Comparison of ENCODE assay signal across 8 cellular contexts in the genomic region with DNA sequence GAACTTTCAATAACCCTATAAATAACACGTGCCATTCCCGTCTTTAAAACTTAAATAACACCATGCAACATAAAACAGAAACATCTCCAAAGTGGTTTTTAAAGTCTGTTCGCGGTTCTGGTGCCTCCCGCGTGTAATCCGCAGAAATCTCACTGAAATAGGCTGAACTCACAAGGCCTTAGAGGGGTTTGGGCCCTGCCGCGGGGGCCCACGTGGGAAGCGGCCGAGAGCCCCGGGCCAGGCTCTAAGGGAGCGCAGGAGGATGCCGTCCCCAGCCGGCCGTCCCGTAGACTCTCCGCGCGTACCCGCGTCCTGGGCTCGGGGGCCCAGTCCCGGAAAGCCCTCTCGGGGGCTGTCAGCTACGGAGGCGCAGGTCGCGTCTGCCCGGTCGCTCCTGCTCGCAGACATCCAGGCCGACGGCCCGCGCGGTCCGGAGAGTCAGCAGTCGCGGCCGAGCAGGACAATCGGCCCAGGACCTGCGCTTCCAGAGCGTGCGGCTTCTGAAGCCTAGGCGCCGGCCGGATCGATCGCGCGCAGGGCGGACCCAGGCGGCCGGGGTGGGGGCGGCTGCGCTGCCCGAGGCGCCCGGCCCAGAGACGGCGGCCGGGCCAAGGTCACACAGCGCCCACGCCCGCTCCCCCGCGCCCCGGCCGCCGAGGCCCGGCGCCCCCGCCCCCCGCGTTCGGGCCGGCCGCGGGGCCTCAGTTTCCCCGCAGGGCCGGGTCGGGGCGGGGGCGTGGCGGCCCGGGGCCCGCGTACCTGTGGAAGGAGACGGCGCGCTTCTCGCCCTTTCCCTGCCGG. TPM values are rescaled to one million over a fixed set of nuclear protein-coding genes. Genes with fewer than 3 reads are reported as not detected.
A peak's percentile ranks its signal among the peaks of the same experiment; 100 is the strongest.
DNase-seq lines count a peak whose midpoint lies in the region; ATAC-seq, FAIRE-seq and TF ChIP-seq lines count a peak whose summit lies in the region.

No MANE protein-coding gene starts in this region.

- WGBS in smooth muscle cell (ENCODE audit: low lambda C conversion rate), result 2% methylated on average over 51 of the region's 95 CpGs

- no peaks in the 10 kb centered on the region for H3K27me3 Mint-ChIP-seq in astrocyte (ENCODE audit: low read depth, unreplicated experiment)

- FAIRE-seq in astrocyte (lab: Jason Lieb, UNC), result no peak

- H3K27me3 ChIP-seq in Panc1 (ENCODE audit: control insufficient read depth, insufficient read depth, low read length) (no peaks in the 10 kb centered on the region), astrocyte (ENCODE audit: insufficient read depth, low read length) (no peaks in the 10 kb centered on the region), iPS-18a (ENCODE audit: control insufficient read depth, insufficient read depth, low read length) (no peaks in the 10 kb centered on the region), smooth muscle cell (ENCODE audit: low read depth) (no peaks in the 10 kb centered on the region)

- peaks cover 74% of the 10 kb centered on the region for H4K20me1 ChIP-seq in astrocyte (ENCODE audit: insufficient read depth, low read length)
- H4K20me1 ChIP-seq in smooth muscle cell (ENCODE audit: low read depth), result peaks cover 71% of the 10 kb centered on the region

- H3F3A ChIP-seq in smooth muscle cell (ENCODE audit: low read depth), result peaks cover 4% of the 10 kb centered on the region

- peak overlapping the region; percentile 90 for H3K4me3 Mint-ChIP-seq in astrocyte (ENCODE audit: unreplicated experiment)

- TF ChIP-seq CTCF in Panc1 (IDR thresholded peaks at IDR 0.05) (no peak), astrocyte (IDR thresholded peaks at IDR 0.05; ENCODE audit: insufficient read depth, low read depth, low read length) (no peak), smooth muscle cell (IDR thresholded peaks at IDR 0.05; ENCODE audit: borderline replicate concordance, insufficient read depth, poor library complexity, severe bottlenecking) (no peak)

- H3K9ac ChIP-seq in astrocyte (ENCODE audit: low read length), result peak overlapping the region; percentile 96
- peak overlapping the region; percentile 50 for H3K9ac ChIP-seq in iPS-18a (ENCODE audit: low read length)
- peak overlapping the region; percentile 76 for H3K9ac ChIP-seq in smooth muscle cell (ENCODE audit: low read depth)

- H2AFZ ChIP-seq in astrocyte (ENCODE audit: low read depth, low read length) (peak overlapping the region; percentile 77), smooth muscle cell (ENCODE audit: low read depth) (peak overlapping the region; percentile 41)

- H3K4me2 ChIP-seq in astrocyte (ENCODE audit: low read length), result peak overlapping the region; percentile 87
- peak overlapping the region; percentile 86 for H3K4me2 ChIP-seq in smooth muscle cell

- H3K27ac ChIP-seq in Panc1 (ENCODE audit: low read length) (peak overlapping the region; percentile 92), astrocyte (ENCODE audit: low read depth, low read length) (peak overlapping the region; percentile 60), iPS-18a (ENCODE audit: low read length) (no peak overlapping the region), smooth muscle cell (ENCODE audit: low read depth) (peak overlapping the region; percentile 47)

- ATAC-seq in GM18520 (IDR thresholded peaks at IDR 0.05; ENCODE audit: unreplicated experiment), result peak; percentile 17
- peak; percentile 27 for ATAC-seq in HG02981 (IDR thresholded peaks at IDR 0.05; ENCODE audit: unreplicated experiment)
- ATAC-seq in Panc1, result peak; percentile 66

- H3K36me3 ChIP-seq in Panc1 (ENCODE audit: control insufficient read depth, insufficient read depth, low read length), result peaks cover 3% of the 10 kb centered on the region; the same call in 1 of the 2 replicates
- peaks cover 14% of the 10 kb centered on the region for H3K36me3 ChIP-seq in astrocyte (ENCODE audit: insufficient read depth, low read length)
- peaks cover 28% of the 10 kb centered on the region for H3K36me3 ChIP-seq in iPS-18a (ENCODE audit: control insufficient read depth, low read depth, low read length)
- H3K36me3 ChIP-seq in smooth muscle cell (ENCODE audit: low read depth), result no peaks in the 10 kb centered on the region

- H3K36me3 Mint-ChIP-seq in astrocyte (ENCODE audit: low read depth, unreplicated experiment), result peaks cover 25% of the 10 kb centered on the region

- H3K27ac Mint-ChIP-seq in astrocyte (ENCODE audit: unreplicated experiment), result peak overlapping the region; percentile 62

- CTCF ChIA-PET in Panc1 (lab: Charles Lee), result no interaction called here

- DNase-seq in ACHN (peak; percentile 52), Panc1 (ENCODE audit: low read depth, low spot score) (no peak), astrocyte (ENCODE audit: low read depth) (no peak), smooth muscle cell (lab: John Stamatoyannopoulos, UW; ENCODE audit: unreplicated experiment) (no peak), inferior parietal cortex (ENCODE audit: extremely low spot score) (no peak)

- no TSS peak for BruUV-seq in Panc1 (replicated peaks; lab: Mats Ljungman, UMichigan)

- H3K4me3 ChIP-seq in Panc1 (ENCODE audit: low read depth in 2 of 2, low read length in 2 of 2), result peak overlapping the region; percentile 63 to 65
- peak overlapping the region; percentile 63 for H3K4me3 ChIP-seq in astrocyte (ENCODE audit: insufficient read depth, low read depth, low read length)
- H3K4me3 ChIP-seq in iPS-18a (ENCODE audit: low read length), result peak overlapping the region; percentile 65
- H3K4me3 ChIP-seq in smooth muscle cell, result peak overlapping the region; percentile 99

- H3K4me1 ChIP-seq in Panc1 (ENCODE audit: control insufficient read depth, insufficient read depth, low read length) (peaks cover 11% of the 10 kb centered on the region), astrocyte (ENCODE audit: insufficient read depth, low read length) (peaks cover 8% of the 10 kb centered on the region), iPS-18a (ENCODE audit: control insufficient read depth, low read depth, low read length) (peaks cover 6% of the 10 kb centered on the region), smooth muscle cell (ENCODE audit: low read depth) (peaks cover 15% of the 10 kb centered on the region)

- intact Hi-C loops in Panc1 (cut with micrococcal nuclease; ENCODE audit: unreplicated experiment), result no loop called here

- POLR2A ChIA-PET in Panc1 (lab: Charles Lee), result interaction anchor here (0.6 kb wide), 1 partner anchor 25 kb away, joined by 3 read pairs; no protein-coding TSS in a partner anchor

- peaks cover 29% of the 10 kb centered on the region for H3K4me1 Mint-ChIP-seq in astrocyte (ENCODE audit: low read depth, unreplicated experiment)

- H3K79me2 ChIP-seq in astrocyte (ENCODE audit: insufficient read depth, low read length) (peaks cover 91% of the 10 kb centered on the region), smooth muscle cell (ENCODE audit: low read depth) (peaks cover 88% of the 10 kb centered on the region)

- in situ Hi-C loops in ACHN (cut with HindIII; ENCODE audit: low pct_ligation_motif_present, low pct_unique_long_range_greater_than_20kb, low sequenced_read_pairs), result no loop called here
- in situ Hi-C loops in Panc1 (cut with HindIII; ENCODE audit: low pct_unique_long_range_greater_than_20kb, low sequenced_read_pairs), result no loop called here

- H3K9me3 ChIP-seq in Panc1 (ENCODE audit: control insufficient read depth, insufficient read depth, low read depth, low read length), result peaks cover 5% of the 10 kb centered on the region; the same call in 1 of the 2 replicates
- H3K9me3 ChIP-seq in astrocyte (ENCODE audit: insufficient read depth, low read depth, low read length), result no peaks in the 10 kb centered on the region
- no peaks in the 10 kb centered on the region for H3K9me3 ChIP-seq in iPS-18a (ENCODE audit: control insufficient read depth, low read depth, low read length)
- H3K9me3 ChIP-seq in smooth muscle cell (replicated peaks; ENCODE audit: low read depth), result no peaks in the 10 kb centered on the region

- no peaks in the 10 kb centered on the region for H3K9me3 Mint-ChIP-seq in astrocyte (ENCODE audit: unreplicated experiment)

RNA-seq across cellular contexts. Expression of gene THAP4, which starts 0.6 kb away (rescaled TPM):
- 77.9 TPM for total RNA-seq in Panc1 (2021; ENCODE audit: unreplicated experiment)
- polyA plus RNA-seq in Panc1 (2012; ENCODE audit: insufficient read length), result 127 TPM
- 46.0 and 47.2 TPM in 2 replicates for total RNA-seq in astrocyte
- total RNA-seq in smooth muscle cell, result 20.8 and 23.1 TPM in 2 replicates
- polyA plus RNA-seq in smooth muscle cell, result 38.8 and 47.2 TPM in 2 replicates

RNA-seq across cellular contexts. Expression of gene ATG4B, which starts 1.1 kb away (rescaled TPM):
- 84.2 TPM for total RNA-seq in Panc1 (2021; ENCODE audit: unreplicated experiment)
- polyA plus RNA-seq in Panc1 (2012; ENCODE audit: insufficient read length), result 106 TPM
- total RNA-seq in astrocyte, result 75.4 and 83.2 TPM in 2 replicates
- 60.4 and 70.3 TPM in 2 replicates for total RNA-seq in smooth muscle cell
- polyA plus RNA-seq in smooth muscle cell, result 91.3 and 96.4 TPM in 2 replicates

RNA-seq across cellular contexts. Expression of gene DTYMK, which starts 50.2 kb away (rescaled TPM):
- total RNA-seq in Panc1 (2021; ENCODE audit: unreplicated experiment), result 122 TPM
- polyA plus RNA-seq in Panc1 (2012; ENCODE audit: insufficient read length), result 60.0 TPM
- total RNA-seq in astrocyte, result 25.5 and 26.1 TPM in 2 replicates
- 22.2 TPM in 2 replicates for total RNA-seq in smooth muscle cell
- polyA plus RNA-seq in smooth muscle cell, result 58.9 and 65.8 TPM in 2 replicates
